1 cellular context compared by ENCODE assay signal in genomic region chr9:125241000-125241862, GRCh38.
A peak's percentile ranks its signal among the peaks of the same experiment; 100 is the strongest.
TF ChIP-seq lines count a peak whose summit lies in the region.

HSPA5 (minus strand) TSS chr9:125241343; CDS start chr9:125241126, 217 bp downstream.

TF ChIP-seq in K562, 482 proteins besides CTCF, POLR2A, EP300 and RAD21 (continued from another document and continues in another):
- TF ChIP-seq ARNT (IDR thresholded peaks at IDR 0.05) (no peak), HDAC6 (IDR thresholded peaks at IDR 0.05; ENCODE audit: low read depth, low read length) (no peak), NRF1 (conservative IDR thresholded peaks at IDR 0.05 in 1 of 2, IDR thresholded peaks at IDR 0.05 in 1 of 2) (no peak), STAT5A (IDR thresholded peaks at IDR 0.05; ENCODE audit: borderline replicate concordance, low read length) (no peak; the same call in 1 of the 2 replicates), ZNF395 (CRISPR knock-in tag; IDR thresholded peaks at IDR 0.05) (0 out of 2 replicates have a peak, but pooled peaks have one; percentile 6), ZNF408 (CRISPR knock-in tag; IDR thresholded peaks at IDR 0.05; ENCODE audit: low read depth) (no peak), U2AF2 (optimal IDR thresholded peaks at IDR 0.05; ENCODE audit: low read depth, low read length) (no peak), ZBTB7A (IDR thresholded peaks at IDR 0.05; ENCODE audit: borderline replicate concordance, control insufficient read depth, low read depth, low read length) (peak; percentile 86), NR2F6 (CRISPR knock-in tag; IDR thresholded peaks at IDR 0.05) (no peak), ZBTB34 (CRISPR knock-in tag; IDR thresholded peaks at IDR 0.05) (no peak), RBM25 (IDR thresholded peaks at IDR 0.05; ENCODE audit: low read depth, low read length, severe bottlenecking) (peak; percentile 92), EP400 (IDR thresholded peaks at IDR 0.05) (no peak), ZNF445 (CRISPR knock-in tag; IDR thresholded peaks at IDR 0.05; ENCODE audit: low read depth) (no peak), MEF2D (tag; conservative IDR thresholded peaks at IDR 0.05; ENCODE audit: low read depth) (no peak), ID3 (CRISPR knock-in tag; IDR thresholded peaks at IDR 0.05) (no peak), ID3 (tag; IDR thresholded peaks at IDR 0.05) (peak; percentile 57; the same call in 1 of the 2 replicates), MEIS2 (IDR thresholded peaks at IDR 0.05; ENCODE audit: partially characterized antibody) (no peak), EHMT2 (IDR thresholded peaks at IDR 0.05) (no peak), GATAD2B (IDR thresholded peaks at IDR 0.05; ENCODE audit: borderline replicate concordance) (no peak), TAF9B (IDR thresholded peaks at IDR 0.05; ENCODE audit: partially characterized antibody) (no peak), SRSF3 (IDR thresholded peaks at IDR 0.05; ENCODE audit: insufficient read depth, low read length) (no peak; the same call in 1 of the 2 replicates), ARID1B (IDR thresholded peaks at IDR 0.05) (no peak), ZNF280B (CRISPR knock-in tag; IDR thresholded peaks at IDR 0.05) (no peak), CBFA2T2 (conservative IDR thresholded peaks at IDR 0.05) (no peak), ZSCAN32 (CRISPR knock-in tag; IDR thresholded peaks at IDR 0.05) (no peak), CGGBP1 (CRISPR knock-in tag; IDR thresholded peaks at IDR 0.05) (0 out of 2 replicates have a peak, but pooled peaks have one; percentile 60), ZKSCAN3 (CRISPR knock-in tag; IDR thresholded peaks at IDR 0.05) (no peak), ZNF165 (CRISPR knock-in tag; IDR thresholded peaks at IDR 0.05; ENCODE audit: borderline replicate concordance) (no peak), ETV5 (CRISPR knock-in tag; IDR thresholded peaks at IDR 0.05; ENCODE audit: low read depth) (peak; percentile 73), GTF2F1 (IDR thresholded peaks at IDR 0.05; ENCODE audit: low read depth, low read length) (peak; percentile 96), ZNF280A (IDR thresholded peaks at IDR 0.05; ENCODE audit: low read depth, partially characterized antibody) (no peak), FOXA1 (IDR thresholded peaks at IDR 0.05; ENCODE audit: borderline replicate concordance) (no peak), TGIF2 (CRISPR knock-in tag; IDR thresholded peaks at IDR 0.05) (no peak; the same call in 1 of the 2 replicates), FOXM1 (IDR thresholded peaks at IDR 0.05; ENCODE audit: low read depth) (no peak), FOXM1 (CRISPR knock-in tag; IDR thresholded peaks at IDR 0.05; ENCODE audit: low read depth) (peak; percentile 62), TEAD1 (CRISPR knock-in tag; IDR thresholded peaks at IDR 0.05) (peak; percentile 40 to 81; a peak in 2 of 4 replicates), E2F3 (CRISPR knock-in tag; IDR thresholded peaks at IDR 0.05) (peak; percentile 6; the same call in 1 of the 2 replicates), AFF4 (CRISPR knock-in tag; IDR thresholded peaks at IDR 0.05) (peak; percentile 100), THAP7 (CRISPR knock-in tag; IDR thresholded peaks at IDR 0.05) (no peak; the same call in none of the 2 replicates), MITF (IDR thresholded peaks at IDR 0.05) (no peak), FOXJ2 (tag; IDR thresholded peaks at IDR 0.05) (peak; percentile 46; the same call in 1 of the 2 replicates), NR3C1 (CRISPR knock-in tag; IDR thresholded peaks at IDR 0.05) (no peak), RCOR1 (IDR thresholded peaks at IDR 0.05; ENCODE audit: borderline replicate concordance in 1 of 2, low read depth in 2 of 2, low read length in 2 of 2) (no peak), ZNF232 (CRISPR knock-in tag; IDR thresholded peaks at IDR 0.05) (peak; percentile 80; the same call in 1 of the 2 replicates), KDM1A (IDR thresholded peaks at IDR 0.05) (no peak), MTA1 (IDR thresholded peaks at IDR 0.05; ENCODE audit: borderline replicate concordance) (no peak), TBP (optimal IDR thresholded peaks at IDR 0.05; ENCODE audit: low read depth, low read length) (no peak), SIN3A (IDR thresholded peaks at IDR 0.05; ENCODE audit: borderline replicate concordance in 2 of 2, control insufficient read depth in 1 of 2, low read depth in 2 of 2, low read length in 2 of 2) (peak; percentile 75 to 94; a peak in 3 of 4 replicates), POLR2AphosphoS2 (IDR thresholded peaks at IDR 0.05; ENCODE audit: low read length) (peak; percentile 96; the same call in 1 of the 2 replicates), MCM2 (IDR thresholded peaks at IDR 0.05; ENCODE audit: low read depth) (no peak), FUS (optimal IDR thresholded peaks at IDR 0.05; ENCODE audit: low read depth, low read length) (no peak), ZBED1 (IDR thresholded peaks at IDR 0.05) (peak; percentile 95; the same call in 1 of the 2 replicates), ZNF586 (CRISPR knock-in tag; conservative IDR thresholded peaks at IDR 0.05) (no peak), PHF21A (IDR thresholded peaks at IDR 0.05; ENCODE audit: borderline replicate concordance, low read depth) (no peak), RBM34 (IDR thresholded peaks at IDR 0.05; ENCODE audit: borderline replicate concordance, insufficient read depth, low read length) (no peak), CBX2 (IDR thresholded peaks at IDR 0.05; ENCODE audit: insufficient read depth, low read length, poor library complexity, severe bottlenecking) (no peak), CREB3 (tag; conservative IDR thresholded peaks at IDR 0.05; ENCODE audit: low read depth) (no peak), ZNF212 (CRISPR knock-in tag; IDR thresholded peaks at IDR 0.05) (no peak), CBX8 (IDR thresholded peaks at IDR 0.05; ENCODE audit: borderline replicate concordance, extremely low read depth, low read depth, low read length, poor library complexity, severe bottlenecking) (no peak)
